12 cellular contexts compared by ENCODE assay signal in genomic region chr11:7457211-7457610, GRCh38.
DNase-seq lines count a peak whose midpoint lies in the region; ATAC-seq lines count a peak whose summit lies in the region.
"Had no signal": no experiment of that assay in that cellular context is flagged by ENCODE, and none has a peak within 500 bp of the region (broad histone marks: within the 10 kb centered on the region; RNA-seq: fewer than 3 reads in every experiment).

No MANE protein-coding gene starts in this region.

- no peak for ATAC-seq in HG02678 (IDR thresholded peaks at IDR 0.05; ENCODE audit: unreplicated experiment)

- DNase-seq in ELR (ENCODE audit: low read depth) (peak; percentile 57), NCI-H69 (lab: John Stamatoyannopoulos, UW) (peak; percentile 8), fibroblast of gingiva (ENCODE audit: low read depth) (peak; percentile 49), stromal cell of bone marrow (ENCODE audit: low read depth) (peak; percentile 70), midbrain (lab: John Stamatoyannopoulos, UW) (no peak), OCI-M2 (lab: John Stamatoyannopoulos, UW; ENCODE audit: unreplicated experiment) (no peak)
- DNase-seq: activated T-cell treated with anti-CD3 and anti-CD28 coated beads, Interleukin-2, amount 50 U/mL, for 24 hours; CD4-positive, alpha-beta T cell; H9; mesenchymal stem cell; right cardiac atrium had no signal

Comparison
In these comparisons a context has a peak if more than half of its experiments do, and no peak if none do; other contexts are left out.
1. DNase-seq: peak in ELR (single experiment), NCI-H69 (single experiment), fibroblast of gingiva (single experiment) and stromal cell of bone marrow (single experiment); none in midbrain (single experiment) and OCI-M2 (single experiment).